In the genomic region with DNA sequence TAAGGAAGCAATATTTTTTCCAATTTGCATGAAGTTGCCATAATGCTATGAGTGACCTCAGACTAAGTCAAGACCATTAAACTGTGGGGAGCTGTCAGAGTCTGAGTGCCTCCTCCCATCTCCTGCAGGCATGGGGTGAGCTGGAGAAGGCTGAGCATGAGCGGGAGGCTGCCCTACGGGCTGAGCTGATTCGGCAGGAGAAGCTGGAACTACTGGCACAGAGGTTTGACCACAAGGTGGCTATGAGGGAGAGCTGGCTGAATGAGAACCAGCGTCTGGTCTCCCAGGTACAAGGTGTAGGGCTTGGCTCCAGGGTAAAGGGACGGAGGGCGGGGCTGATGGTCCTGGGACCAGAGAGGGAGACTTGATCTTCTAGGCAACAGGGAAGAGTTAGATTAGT, we compare ENCODE assay signal across 12 cellular contexts. TPM values are rescaled to one million over a fixed set of nuclear protein-coding genes. Genes with fewer than 3 reads are reported as not detected.
A peak's percentile ranks its signal among the peaks of the same experiment; 100 is the strongest.
DNase-seq lines count a peak whose midpoint lies in the region; ATAC-seq, FAIRE-seq and TF ChIP-seq lines count a peak whose summit lies in the region.
"Had no signal": no experiment of that assay in that cellular context is flagged by ENCODE, and none has a peak within 500 bp of the region (broad histone marks: within the 10 kb centered on the region; RNA-seq: fewer than 3 reads in every experiment).

No MANE protein-coding gene starts in this region.

- no peak for ATAC-seq in HG02623 (IDR thresholded peaks at IDR 0.05; ENCODE audit: unreplicated experiment)
- ATAC-seq in HG02870 (IDR thresholded peaks at IDR 0.05; ENCODE audit: unreplicated experiment): no peak
- ATAC-seq: stimulated activated memory B cell treated with anti-CD40 and anti-IgM and Interleukin-4, amounts not matched to agents 10 μg/mL and 1 μg/mL and 100 μg/mL, for 72 hours had no signal

- no peaks in the 10 kb centered on the region for H3K36me3 ChIP-seq in breast epithelium

- POLR2A ChIA-PET in MCF 10A (lab: Yijun Ruan, JAX): interaction anchor here (1.5 kb wide), 1 partner anchor 100 kb away, joined by 3 read pairs; no protein-coding TSS in a partner anchor

- no peaks in the 10 kb centered on the region for H3K36me3 Mint-ChIP-seq in MCF 10A (ENCODE audit: insufficient read depth, unreplicated experiment)
- H3K36me3 Mint-ChIP-seq: stimulated activated memory B cell treated with anti-CD40 and anti-IgM and Interleukin-4, amounts not matched to agents 10 μg/mL and 1 μg/mL and 100 μg/mL, for 72 hours had no signal

- H3K27me3 ChIP-seq in breast epithelium: no peaks in the 10 kb centered on the region

- no peak overlapping the region for H3K4me3 Mint-ChIP-seq in MCF 10A (ENCODE audit: unreplicated experiment)
- H3K4me3 Mint-ChIP-seq: stimulated activated memory B cell treated with anti-CD40 and anti-IgM and Interleukin-4, amounts not matched to agents 10 μg/mL and 1 μg/mL and 100 μg/mL, for 72 hours had no signal

- H3K9me3 ChIP-seq in breast epithelium: no peaks in the 10 kb centered on the region

- TF ChIP-seq POLR2A in breast epithelium (IDR thresholded peaks at IDR 0.05): no peak

- CTCF ChIA-PET in MCF 10A (lab: Yijun Ruan, JAX): interaction anchor here (0.7 to 1.1 kb wide), 3 partner anchors 22 to 642 kb away, joined by 3 read pairs; no protein-coding TSS in a partner anchor

- TF ChIP-seq CTCF in MCF 10A (IDR thresholded peaks at IDR 0.05; ENCODE audit: unreplicated experiment): peak; percentile 20
- no peak for TF ChIP-seq CTCF in breast epithelium (IDR thresholded peaks at IDR 0.05)
- peak; percentile 17 for TF ChIP-seq CTCF in fibroblast of pulmonary artery (IDR thresholded peaks at IDR 0.05; ENCODE audit: low read length, missing control alignments)

- H3K27ac ChIP-seq in breast epithelium: no peak overlapping the region

- H3K4me1 Mint-ChIP-seq in MCF 10A (ENCODE audit: insufficient read depth, unreplicated experiment): peaks cover 5% of the 10 kb centered on the region
- H3K4me1 Mint-ChIP-seq: stimulated activated memory B cell treated with anti-CD40 and anti-IgM and Interleukin-4, amounts not matched to agents 10 μg/mL and 1 μg/mL and 100 μg/mL, for 72 hours had no signal

- intact Hi-C loops in MCF 10A (cut with micrococcal nuclease) (no loop called here), breast epithelium (cut with DNase I; ENCODE audit: low total_unique reads) (no loop called here)

- DNase-seq in MCF 10A (ENCODE audit: unreplicated experiment) (peak; percentile 45), breast epithelium (ENCODE audit: low spot score in 2 of 2) (no peak), SK-MEL-5 (ENCODE audit: low read depth, low spot score) (peak; percentile 15), fibroblast of pulmonary artery (ENCODE audit: low read depth) (no peak), urothelium cell line (ENCODE audit: low spot score) (peak; percentile 26), COLO668 (lab: John Stamatoyannopoulos, UW; ENCODE audit: unreplicated experiment) (no peak)
- DNase-seq: activated CD4-positive, alpha-beta T cell treated with anti-CD3 and anti-CD28 coated beads for 4 hours; GF-D8; stimulated activated CD4-positive, alpha-beta T cell treated with anti-CD3 and anti-CD28 coated beads, Interleukin-2, amount 100 ng/mL, for 24 hours had no signal

- no peak overlapping the region for H3K27ac Mint-ChIP-seq in MCF 10A (ENCODE audit: low read depth, unreplicated experiment)
- H3K27ac Mint-ChIP-seq: stimulated activated memory B cell treated with anti-CD40 and anti-IgM and Interleukin-4, amounts not matched to agents 10 μg/mL and 1 μg/mL and 100 μg/mL, for 72 hours had no signal

- H3K9me3 Mint-ChIP-seq in MCF 10A (ENCODE audit: unreplicated experiment): peaks cover 11% of the 10 kb centered on the region
- H3K9me3 Mint-ChIP-seq: stimulated activated memory B cell treated with anti-CD40 and anti-IgM and Interleukin-4, amounts not matched to agents 10 μg/mL and 1 μg/mL and 100 μg/mL, for 72 hours had no signal

- H3K4me3 ChIP-seq in breast epithelium (no peak overlapping the region), fibroblast of pulmonary artery (replicated peaks; ENCODE audit: low read depth, low read length) (no peak overlapping the region)

- H3K4me1 ChIP-seq in breast epithelium: no peaks in the 10 kb centered on the region

- H3K27me3 Mint-ChIP-seq in MCF 10A (ENCODE audit: insufficient read depth, unreplicated experiment): peaks cover 28% of the 10 kb centered on the region

- in situ Hi-C loops in SK-MEL-5 (cut with HindIII; ENCODE audit: low pct_unique_long_range_greater_than_20kb, low sequenced_read_pairs): no loop called here

- BruUV-seq in MCF 10A (replicated peaks; lab: Mats Ljungman, UMichigan): no TSS peak

- no peak for FAIRE-seq in urothelium cell line (lab: Jason Lieb, UNC)

RNA-seq across cellular contexts. Expression of a gene that starts 35.8 kb away (rescaled TPM):
- total RNA-seq in MCF 10A (2022) (0.63 and 1.1 TPM in 2 replicates), breast epithelium (1 to 10 TPM; 1.3 to 1.6 (median 1.6) TPM)
- total RNA-seq in SK-MEL-5 (2014; rRNA removed; shearing (Covaris generic)): 0.32 and 0.53 TPM in 2 replicates
- 0.16 and 0.55 TPM in 2 replicates for polyA plus RNA-seq in SK-MEL-5 (2015; cell fraction: cytosol; rRNA removed)
- polyA plus RNA-seq in SK-MEL-5 (2015; cell fraction: nucleus; rRNA removed): 0.09 and 0.70 TPM in 2 replicates

RNA-seq across cellular contexts. Expression of a gene that starts 37.1 kb away (rescaled TPM):
- total RNA-seq in MCF 10A (2022) (44.0 and 68.7 TPM in 2 replicates), breast epithelium (100 to 1,000 TPM; 206 to 322 (median 284) TPM)
- 104 and 110 TPM in 2 replicates for total RNA-seq in SK-MEL-5 (2014; rRNA removed; shearing (Covaris generic))
- polyA plus RNA-seq in SK-MEL-5 (2015; cell fraction: cytosol; rRNA removed): 139 and 167 TPM in 2 replicates
- 24.0 TPM in 2 replicates for polyA plus RNA-seq in SK-MEL-5 (2015; cell fraction: nucleus; rRNA removed)

RNA-seq across cellular contexts. Expression of a gene that starts 58.5 kb away (rescaled TPM):
- 23.3 and 29.4 TPM in 2 replicates for total RNA-seq in MCF 10A (2022)
- total RNA-seq in breast epithelium: 10 to 100 TPM; 17.3 to 28.1 (median 25.2) TPM
- total RNA-seq in SK-MEL-5 (2014; rRNA removed; shearing (Covaris generic)): 10.8 and 12.8 TPM in 2 replicates
- 11.7 and 12.8 TPM in 2 replicates for polyA plus RNA-seq in SK-MEL-5 (2015; cell fraction: cytosol; rRNA removed)
- 3.4 and 6.7 TPM in 2 replicates for polyA plus RNA-seq in SK-MEL-5 (2015; cell fraction: nucleus; rRNA removed)

Comparison
In these comparisons a context has a peak if more than half of its experiments do, and no peak if none do; other contexts are left out.
1. DNase-seq: peak in MCF 10A (single experiment), SK-MEL-5 (single experiment) and urothelium cell line (single experiment); none in breast epithelium (0 of 2), fibroblast of pulmonary artery (single experiment) and COLO668 (single experiment).
2. CTCF ChIP-seq: peak in MCF 10A (single experiment) and fibroblast of pulmonary artery (single experiment); none in breast epithelium (0 of 3).